Comparison of ENCODE assay signal across 13 cellular contexts in the genomic region with DNA sequence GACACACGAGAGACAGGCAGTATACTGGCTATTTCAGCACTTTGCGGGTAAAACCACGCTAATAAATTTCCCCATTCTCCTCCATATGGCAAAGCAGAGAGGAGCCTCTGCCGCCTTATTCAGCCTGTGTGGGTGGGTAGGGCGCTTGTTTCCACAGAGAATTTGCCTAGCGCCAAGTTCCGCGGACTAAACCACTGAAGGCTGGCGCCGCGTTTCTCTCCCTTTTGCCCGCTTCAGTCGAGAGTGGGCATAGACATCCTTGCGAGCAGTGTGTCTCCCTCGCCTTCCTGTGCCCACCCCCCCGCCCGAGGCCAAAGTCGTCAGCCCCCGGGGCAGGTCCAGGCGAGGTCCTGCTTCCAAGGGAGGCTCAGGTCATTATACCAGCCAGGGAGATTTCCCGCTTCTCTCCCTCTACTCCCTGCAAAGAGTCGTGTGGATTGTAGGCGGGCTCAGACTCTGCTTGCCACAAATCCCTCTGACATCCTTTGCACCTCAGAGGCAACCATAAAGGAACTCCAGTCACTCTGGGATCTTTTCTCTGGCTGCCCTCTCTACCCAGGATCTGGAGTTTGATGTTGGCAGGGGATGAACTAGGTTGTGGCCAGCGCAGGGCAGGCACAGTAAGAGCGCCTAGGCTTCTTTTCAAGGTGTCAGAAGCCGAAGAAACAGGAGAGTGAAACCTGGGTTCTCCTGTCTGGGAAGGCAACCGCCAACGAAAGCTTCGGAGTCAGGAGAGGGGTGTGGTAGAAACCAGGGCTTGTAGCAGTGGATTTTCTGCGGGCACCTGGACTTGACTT. TPM values are rescaled to one million over a fixed set of nuclear protein-coding genes. Genes with fewer than 3 reads are reported as not detected.
A peak's percentile ranks its signal among the peaks of the same experiment; 100 is the strongest.
DNase-seq lines count a peak whose midpoint lies in the region; ATAC-seq, FAIRE-seq and TF ChIP-seq lines count a peak whose summit lies in the region.
"Had no signal": no experiment of that assay in that cellular context is flagged by ENCODE, and none has a peak within 500 bp of the region (broad histone marks: within the 10 kb centered on the region; RNA-seq: fewer than 3 reads in every experiment).

No MANE protein-coding gene starts in this region.

- no peak overlapping the region for H2BK5ac ChIP-seq in H1 (ENCODE audit: low read depth, low read length)

- H3K9me3 ChIP-seq in H1 (ENCODE audit: insufficient read depth in 2 of 2, low read depth in 1 of 2, low read length in 1 of 2) (no peaks in the 10 kb centered on the region), muscle layer of duodenum (ENCODE audit: control insufficient read depth in 1 of 2, low read length in 2 of 2) (no peaks in the 10 kb centered on the region), T-helper 17 cell (ENCODE audit: control insufficient read depth, low read length, poor library complexity, severe bottlenecking) (no peaks in the 10 kb centered on the region)

- FAIRE-seq in H1 (lab: Jason Lieb, UNC): no peak

- no peak overlapping the region for H3K27ac Mint-ChIP-seq in T-helper 17 cell
- no peak overlapping the region for H3K27ac Mint-ChIP-seq in natural killer cell

- H3K27ac ChIP-seq in H1 (ENCODE audit: low read depth, low read length) (no peak overlapping the region), muscle layer of duodenum (ENCODE audit: low read length) (no peak overlapping the region)
- H3K27ac ChIP-seq: VCaP had no signal

- no peak for TF ChIP-seq RAD21 in H1 (IDR thresholded peaks at IDR 0.05 in 1 of 2, conservative IDR thresholded peaks at IDR 0.05 in 1 of 2; ENCODE audit: low read depth in 2 of 2, low read length in 2 of 2)

- H2AK5ac ChIP-seq in H1 (ENCODE audit: low read depth, low read length): no peak overlapping the region

- no peak overlapping the region for H2AFZ ChIP-seq in H1 (ENCODE audit: low read length)

- no peak overlapping the region for H3K4ac ChIP-seq in H1 (replicated peaks; ENCODE audit: insufficient read length, low read depth, low read length)

- H3K4me1 Mint-ChIP-seq in T-helper 17 cell (peaks cover under 1% of the 10 kb centered on the region), natural killer cell (peaks cover 0 to 3% of the 10 kb centered on the region in 2 donors)

- H3K4me3 ChIP-seq in H1 (ENCODE audit: extremely low read depth in 1 of 4, insufficient read depth in 2 of 4, low read depth in 3 of 4, low read length in 4 of 4) (peak overlapping the region in 3 of 4 experiments; percentile 6 to 47 (median 10); a peak in 4 of 8 replicates), muscle layer of duodenum (ENCODE audit: low read depth in 1 of 2, low read length in 2 of 2) (peak overlapping the region; percentile 46 to 53)

- H4K5ac ChIP-seq in H1 (ENCODE audit: insufficient read length, low read depth, low read length): no peak overlapping the region

- ATAC-seq in Right ventricle myocardium inferior: peak; percentile 23
- ATAC-seq in T-helper 17 cell: no peak
- ATAC-seq in natural killer cell: no peak

- peaks cover 54 to 60% of the 10 kb centered on the region in 2 experiments for H4K20me1 ChIP-seq in H1 (replicated peaks in 1 of 2; ENCODE audit: control insufficient read depth in 1 of 2, insufficient read depth in 2 of 2, low read length in 2 of 2)

- TF ChIP-seq POLR2A in H1 (IDR thresholded peaks at IDR 0.05; ENCODE audit: control extremely low read depth in 1 of 2, low read depth in 2 of 2, low read length in 2 of 2): no peak

- H3K23ac ChIP-seq in H1 (ENCODE audit: insufficient read length): no peak overlapping the region

- no peak overlapping the region for H3K56ac ChIP-seq in H1 (replicated peaks; ENCODE audit: insufficient read length, low read depth, low read length)

- H3K36me3 Mint-ChIP-seq in T-helper 17 cell (ENCODE audit: low read depth) (peaks cover 4% of the 10 kb centered on the region), natural killer cell (no peaks in the 10 kb centered on the region)

- peak overlapping the region; percentile 68; the same call in 1 of the 2 replicates for H2BK12ac ChIP-seq in H1 (ENCODE audit: low read depth, low read length)

- H3K4me1 ChIP-seq in H1 (replicated peaks in 1 of 4; ENCODE audit: control insufficient read depth in 3 of 4, insufficient read depth in 4 of 4, low read length in 3 of 4): peaks cover 4 to 44% (median 22%) of the 10 kb centered on the region in 4 experiments
- H3K4me1 ChIP-seq in muscle layer of duodenum (ENCODE audit: control insufficient read depth in 1 of 2, insufficient read depth in 2 of 2, low read length in 2 of 2): peaks cover 2 to 8% of the 10 kb centered on the region in 2 donors

- no peak overlapping the region for H2BK20ac ChIP-seq in H1 (ENCODE audit: low read length)

- POLR2A ChIA-PET in H1 (lab: Charles Lee; ENCODE audit: partially characterized antibody): interaction anchor here (1.0 kb wide), 1 partner anchor 9 kb away, joined by 5 read pairs; a partner anchor contains a TSS

- H2BK120ac ChIP-seq in H1 (replicated peaks; ENCODE audit: low read depth, low read length): no peak overlapping the region

- DNase-seq in Right ventricle myocardium inferior (ENCODE audit: missing footprints) (no peak), cardiac septum (ENCODE audit: low spot score) (no peak), H1 (ENCODE audit: low read depth in 1 of 2, low spot score in 2 of 2) (no peak), COR-L47 (lab: John Stamatoyannopoulos, UW) (no peak), T-helper 17 cell (no peak), NOMO-1 (lab: John Stamatoyannopoulos, UW; ENCODE audit: unreplicated experiment in 2 of 2) (no peak), natural killer cell (no peak)
- DNase-seq: activated effector memory CD4-positive, alpha-beta T cell treated with Interleukin-2 at 50 U/mL for 16 hours; effector CD8-positive, alpha-beta T cell; KBM-7; stimulated activated CD8-positive, alpha-beta memory T cell treated with anti-CD3 and anti-CD28 coated beads, Interleukin-4, amount 100 ng/mL, for 48 hours had no signal

- H3K9ac ChIP-seq in H1 (replicated peaks in 1 of 4; ENCODE audit: extremely low read depth in 1 of 4, low read depth in 3 of 4, low read length in 3 of 4): no peak overlapping the region

- H3K23me2 ChIP-seq in H1 (ENCODE audit: low read depth, low read length): peaks cover 4% of the 10 kb centered on the region; the same call in 1 of the 2 replicates

- TF ChIP-seq CTCF in H1 (IDR thresholded peaks at IDR 0.05; ENCODE audit: control extremely low read depth in 1 of 3, insufficient read depth in 1 of 3, low read depth in 1 of 3, low read length in 3 of 3): no peak
- no peak for TF ChIP-seq CTCF in natural killer cell (IDR thresholded peaks at IDR 0.05)

- H3K27me3 Mint-ChIP-seq in T-helper 17 cell: peaks cover 93% of the 10 kb centered on the region
- peaks cover 69 to 86% of the 10 kb centered on the region in 2 donors for H3K27me3 Mint-ChIP-seq in natural killer cell (ENCODE audit: low read depth in 2 of 2)

- peaks cover 0 to 5% (median 0%) of the 10 kb centered on the region in 4 experiments; a peak in 1 of 8 replicates for H3K36me3 ChIP-seq in H1 (ENCODE audit: control insufficient read depth in 2 of 4, insufficient read depth in 4 of 4, low read length in 3 of 4)
- H3K36me3 ChIP-seq in muscle layer of duodenum (ENCODE audit: control insufficient read depth in 1 of 2, insufficient read depth in 2 of 2, low read length in 2 of 2): peaks cover 17 to 18% of the 10 kb centered on the region in 2 donors

- CTCF ChIA-PET in H1 (lab: Charles Lee; ENCODE audit: partially characterized antibody): interaction anchor here (0.6 to 4.8 kb wide), 7 partner anchors 12 to 376 kb away, joined by 3 to 32 read pairs (median 4); no protein-coding TSS in a partner anchor

- no peaks in the 10 kb centered on the region for H3K9me3 Mint-ChIP-seq in natural killer cell

- H3K4me2 ChIP-seq in H1 (ENCODE audit: insufficient read depth in 1 of 2, low read depth in 2 of 2, low read length in 2 of 2): peak overlapping the region; percentile 61 to 78

- H2BK15ac ChIP-seq in H1 (ENCODE audit: low read length): no peak overlapping the region

- no peak overlapping the region for H4K91ac ChIP-seq in H1 (replicated peaks; ENCODE audit: insufficient read length, low read length)

- WGBS in H1 (ENCODE audit: extremely low coverage in 1 of 2, insufficient coverage in 1 of 2, insufficient read length in 1 of 2, insufficient replicate concordance in 2 of 2, low coverage in 1 of 2, low lambda C conversion rate in 2 of 2, missing lambda C conversion rate in 1 of 2), 2 experiments: 7% methylated on average over 23 of the region's 30 CpGs; no CpG with 5 or more reads in 1 of the 2 experiments

- H3K79me2 ChIP-seq in H1 (ENCODE audit: control insufficient read depth in 1 of 2, insufficient read depth in 2 of 2, low read length in 2 of 2): no peaks in the 10 kb centered on the region

- H4K8ac ChIP-seq in H1 (ENCODE audit: extremely low read depth, insufficient read depth, low read length): no peak overlapping the region

- no peak overlapping the region for H3K14ac ChIP-seq in H1 (ENCODE audit: insufficient read length)

- 0 out of 2 replicates have a peak overlapping the region, but pooled peaks have one; percentile 19 for H3K18ac ChIP-seq in H1 (ENCODE audit: extremely low read depth, low read length)

- H3K27me3 ChIP-seq in H1 (replicated peaks in 1 of 4; ENCODE audit: control insufficient read depth in 3 of 4, extremely low read depth in 1 of 4, insufficient read depth in 3 of 4, low read length in 3 of 4): peaks cover 100% of the 10 kb centered on the region in 4 experiments
- peaks cover 35% of the 10 kb centered on the region for H3K27me3 ChIP-seq in muscle layer of duodenum (ENCODE audit: low read depth, low read length)

- intact Hi-C loops in Right ventricle myocardium inferior (cut with DNase I) (no loop called here), cardiac septum (cut with DNase I) (no loop called here), natural killer cell (cut with micrococcal nuclease) (no loop called here)

- H3K4me3 Mint-ChIP-seq in T-helper 17 cell (no peak overlapping the region), natural killer cell (no peak overlapping the region)

- no peak for TF ChIP-seq EP300 in H1 (IDR thresholded peaks at IDR 0.05; ENCODE audit: borderline replicate concordance in 1 of 2, low read depth in 2 of 2, low read length in 2 of 2)

- H3K79me1 ChIP-seq in H1 (ENCODE audit: low read depth, low read length): no peaks in the 10 kb centered on the region; the same call in 1 of the 2 replicates

RNA-seq across cellular contexts. Expression of a gene that starts 8.8 kb away (rescaled TPM):
- 5.0 TPM for total RNA-seq in Right ventricle myocardium inferior
- total RNA-seq in cardiac septum: 8.1 TPM
- total RNA-seq in H1 (2021; fragmentation: NEBNext Ultra II Directional; extraction: Animal tissue kit (Norgen Biotek cat#: 25700)): 0.30 and 0.50 TPM in 2 replicates
- polyA plus RNA-seq in H1 (2011; rRNA removed): 0.11 and 0.17 TPM in 2 replicates
- 0.47 TPM for polyA plus RNA-seq in H1 (2011; cell fraction: cytosol; rRNA removed)
- 0.56 TPM for polyA plus RNA-seq in H1 (2011; cell fraction: nucleus; rRNA removed)
- polyA plus RNA-seq in H1 (2012, experiment 1 of 2): 0.27 to 0.69 TPM (median 0.42 TPM) in 3 of 4 replicates, not detected in the other
- polyA plus RNA-seq in H1 (2012, experiment 2 of 2): 0.67 TPM
- 0.16 TPM for polyA plus RNA-seq in H1 (2013, experiment 1 of 2)
- polyA plus RNA-seq in H1 (2013, experiment 2 of 2): 0.15 TPM
- 0.07 TPM in 1 of 2 replicates, not detected in the other for polyA minus RNA-seq in H1 (2011; rRNA and poly(A)+ RNA removed)
- polyA minus RNA-seq in H1 (2011; cell fraction: cytosol; rRNA and poly(A)+ RNA removed): not detected
- polyA minus RNA-seq in H1 (2011; cell fraction: nucleus; rRNA and poly(A)+ RNA removed): 0.30 TPM
- total RNA-seq in T-helper 17 cell: under 1 TPM; 0.26 to 0.94 TPM
- total RNA-seq in natural killer cell: 10 to 100 TPM in 1 of 3 donors, 1 to 10 TPM in 1, under 1 TPM in 1; 0.93 to 19.3 (median 1.0) TPM
